Comparison of ENCODE assay signal across 1 cellular context in genomic region chr19:43779147-43779819, GRCh38.
TF ChIP-seq lines count a peak whose summit lies in the region.

No MANE protein-coding gene starts in this region.

TF ChIP-seq in H1, 55 proteins besides CTCF, POLR2A, EP300 and RAD21:
- TF ChIP-seq YY1 (IDR thresholded peaks at IDR 0.05; ENCODE audit: low read depth, low read length): no peak
- TF ChIP-seq SP4 (IDR thresholded peaks at IDR 0.05; ENCODE audit: low read length): no peak
- no peak for TF ChIP-seq NRF1 (IDR thresholded peaks at IDR 0.05; ENCODE audit: low read depth, low read length)
- no peak for TF ChIP-seq RBBP5 (IDR thresholded peaks at IDR 0.05; ENCODE audit: borderline replicate concordance, low read depth, low read length)
- no peak for TF ChIP-seq EZH2 (IDR thresholded peaks at IDR 0.05; ENCODE audit: low read depth, low read length, severe bottlenecking)
- no peak for TF ChIP-seq CBX5 (IDR thresholded peaks at IDR 0.05; ENCODE audit: low read depth, low read length)
- TF ChIP-seq CREB1 (IDR thresholded peaks at IDR 0.05): no peak
- TF ChIP-seq CHD2 (IDR thresholded peaks at IDR 0.05; ENCODE audit: low read length): no peak
- no peak for TF ChIP-seq BCL11A (IDR thresholded peaks at IDR 0.05; ENCODE audit: low read depth in 2 of 2, low read length in 2 of 2)
- TF ChIP-seq HDAC6 (IDR thresholded peaks at IDR 0.05; ENCODE audit: low read depth, low read length): no peak
- TF ChIP-seq JUND (IDR thresholded peaks at IDR 0.05; ENCODE audit: low read length): no peak
- TF ChIP-seq FOSL1 (IDR thresholded peaks at IDR 0.05; ENCODE audit: insufficient read depth, low read depth, low read length): no peak
- no peak for TF ChIP-seq CBX8 (IDR thresholded peaks at IDR 0.05; ENCODE audit: borderline replicate concordance, low read depth, low read length)
- TF ChIP-seq CTBP2 (IDR thresholded peaks at IDR 0.05; ENCODE audit: borderline replicate concordance, insufficient read depth, insufficient read length, low read length): no peak
- TF ChIP-seq RXRA (IDR thresholded peaks at IDR 0.05; ENCODE audit: insufficient read depth, low read depth, low read length): no peak
- no peak for TF ChIP-seq POU5F1 (IDR thresholded peaks at IDR 0.05; ENCODE audit: low read depth, low read length)
- TF ChIP-seq TEAD4 (IDR thresholded peaks at IDR 0.05; ENCODE audit: low read depth, low read length): no peak
- no peak for TF ChIP-seq NANOG (IDR thresholded peaks at IDR 0.05; ENCODE audit: insufficient read depth, low read depth, low read length, poor library complexity, severe bottlenecking)
- TF ChIP-seq, protein P1, sequence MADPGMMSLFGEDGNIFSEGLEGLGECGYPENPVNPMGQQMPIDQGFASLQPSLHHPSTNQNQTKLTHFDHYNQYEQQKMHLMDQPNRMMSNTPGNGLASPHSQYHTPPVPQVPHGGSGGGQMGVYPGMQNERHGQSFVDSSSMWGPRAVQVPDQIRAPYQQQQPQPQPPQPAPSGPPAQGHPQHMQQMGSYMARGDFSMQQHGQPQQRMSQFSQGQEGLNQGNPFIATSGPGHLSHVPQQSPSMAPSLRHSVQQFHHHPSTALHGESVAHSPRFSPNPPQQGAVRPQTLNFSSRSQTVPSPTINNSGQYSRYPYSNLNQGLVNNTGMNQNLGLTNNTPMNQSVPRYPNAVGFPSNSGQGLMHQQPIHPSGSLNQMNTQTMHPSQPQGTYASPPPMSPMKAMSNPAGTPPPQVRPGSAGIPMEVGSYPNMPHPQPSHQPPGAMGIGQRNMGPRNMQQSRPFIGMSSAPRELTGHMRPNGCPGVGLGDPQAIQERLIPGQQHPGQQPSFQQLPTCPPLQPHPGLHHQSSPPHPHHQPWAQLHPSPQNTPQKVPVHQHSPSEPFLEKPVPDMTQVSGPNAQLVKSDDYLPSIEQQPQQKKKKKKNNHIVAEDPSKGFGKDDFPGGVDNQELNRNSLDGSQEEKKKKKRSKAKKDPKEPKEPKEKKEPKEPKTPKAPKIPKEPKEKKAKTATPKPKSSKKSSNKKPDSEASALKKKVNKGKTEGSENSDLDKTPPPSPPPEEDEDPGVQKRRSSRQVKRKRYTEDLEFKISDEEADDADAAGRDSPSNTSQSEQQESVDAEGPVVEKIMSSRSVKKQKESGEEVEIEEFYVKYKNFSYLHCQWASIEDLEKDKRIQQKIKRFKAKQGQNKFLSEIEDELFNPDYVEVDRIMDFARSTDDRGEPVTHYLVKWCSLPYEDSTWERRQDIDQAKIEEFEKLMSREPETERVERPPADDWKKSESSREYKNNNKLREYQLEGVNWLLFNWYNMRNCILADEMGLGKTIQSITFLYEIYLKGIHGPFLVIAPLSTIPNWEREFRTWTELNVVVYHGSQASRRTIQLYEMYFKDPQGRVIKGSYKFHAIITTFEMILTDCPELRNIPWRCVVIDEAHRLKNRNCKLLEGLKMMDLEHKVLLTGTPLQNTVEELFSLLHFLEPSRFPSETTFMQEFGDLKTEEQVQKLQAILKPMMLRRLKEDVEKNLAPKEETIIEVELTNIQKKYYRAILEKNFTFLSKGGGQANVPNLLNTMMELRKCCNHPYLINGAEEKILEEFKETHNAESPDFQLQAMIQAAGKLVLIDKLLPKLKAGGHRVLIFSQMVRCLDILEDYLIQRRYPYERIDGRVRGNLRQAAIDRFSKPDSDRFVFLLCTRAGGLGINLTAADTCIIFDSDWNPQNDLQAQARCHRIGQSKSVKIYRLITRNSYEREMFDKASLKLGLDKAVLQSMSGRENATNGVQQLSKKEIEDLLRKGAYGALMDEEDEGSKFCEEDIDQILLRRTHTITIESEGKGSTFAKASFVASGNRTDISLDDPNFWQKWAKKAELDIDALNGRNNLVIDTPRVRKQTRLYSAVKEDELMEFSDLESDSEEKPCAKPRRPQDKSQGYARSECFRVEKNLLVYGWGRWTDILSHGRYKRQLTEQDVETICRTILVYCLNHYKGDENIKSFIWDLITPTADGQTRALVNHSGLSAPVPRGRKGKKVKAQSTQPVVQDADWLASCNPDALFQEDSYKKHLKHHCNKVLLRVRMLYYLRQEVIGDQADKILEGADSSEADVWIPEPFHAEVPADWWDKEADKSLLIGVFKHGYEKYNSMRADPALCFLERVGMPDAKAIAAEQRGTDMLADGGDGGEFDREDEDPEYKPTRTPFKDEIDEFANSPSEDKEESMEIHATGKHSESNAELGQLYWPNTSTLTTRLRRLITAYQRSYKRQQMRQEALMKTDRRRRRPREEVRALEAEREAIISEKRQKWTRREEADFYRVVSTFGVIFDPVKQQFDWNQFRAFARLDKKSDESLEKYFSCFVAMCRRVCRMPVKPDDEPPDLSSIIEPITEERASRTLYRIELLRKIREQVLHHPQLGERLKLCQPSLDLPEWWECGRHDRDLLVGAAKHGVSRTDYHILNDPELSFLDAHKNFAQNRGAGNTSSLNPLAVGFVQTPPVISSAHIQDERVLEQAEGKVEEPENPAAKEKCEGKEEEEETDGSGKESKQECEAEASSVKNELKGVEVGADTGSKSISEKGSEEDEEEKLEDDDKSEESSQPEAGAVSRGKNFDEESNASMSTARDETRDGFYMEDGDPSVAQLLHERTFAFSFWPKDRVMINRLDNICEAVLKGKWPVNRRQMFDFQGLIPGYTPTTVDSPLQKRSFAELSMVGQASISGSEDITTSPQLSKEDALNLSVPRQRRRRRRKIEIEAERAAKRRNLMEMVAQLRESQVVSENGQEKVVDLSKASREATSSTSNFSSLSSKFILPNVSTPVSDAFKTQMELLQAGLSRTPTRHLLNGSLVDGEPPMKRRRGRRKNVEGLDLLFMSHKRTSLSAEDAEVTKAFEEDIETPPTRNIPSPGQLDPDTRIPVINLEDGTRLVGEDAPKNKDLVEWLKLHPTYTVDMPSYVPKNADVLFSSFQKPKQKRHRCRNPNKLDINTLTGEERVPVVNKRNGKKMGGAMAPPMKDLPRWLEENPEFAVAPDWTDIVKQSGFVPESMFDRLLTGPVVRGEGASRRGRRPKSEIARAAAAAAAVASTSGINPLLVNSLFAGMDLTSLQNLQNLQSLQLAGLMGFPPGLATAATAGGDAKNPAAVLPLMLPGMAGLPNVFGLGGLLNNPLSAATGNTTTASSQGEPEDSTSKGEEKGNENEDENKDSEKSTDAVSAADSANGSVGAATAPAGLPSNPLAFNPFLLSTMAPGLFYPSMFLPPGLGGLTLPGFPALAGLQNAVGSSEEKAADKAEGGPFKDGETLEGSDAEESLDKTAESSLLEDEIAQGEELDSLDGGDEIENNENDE (IDR thresholded peaks at IDR 0.05; ENCODE audit: insufficient replicate concordance, low read length): no peak
